1 cellular context compared by ENCODE assay signal in genomic region chr10:90461437-90462155, GRCh38.
TF ChIP-seq lines count a peak whose summit lies in the region.

No MANE protein-coding gene starts in this region.

TF ChIP-seq in GM23338, 12 proteins besides CTCF, POLR2A, EP300 and RAD21 (continued from another document):
- TF ChIP-seq JUNB (IDR thresholded peaks at IDR 0.05; ENCODE audit: unreplicated experiment) (no peak), ETS1 (IDR thresholded peaks at IDR 0.05) (no peak), ZNF331 (CRISPR knock-in tag; IDR thresholded peaks at IDR 0.05; ENCODE audit: low read depth) (no peak), ZNF462 (CRISPR knock-in tag; IDR thresholded peaks at IDR 0.05) (no peak), EZH2 (IDR thresholded peaks at IDR 0.05; ENCODE audit: low read depth, unreplicated experiment) (no peak), NANOG (IDR thresholded peaks at IDR 0.05; ENCODE audit: borderline replicate concordance) (no peak), STAT1 (IDR thresholded peaks at IDR 0.05; ENCODE audit: unreplicated experiment) (no peak)
